ENCODE assay signal across 9 cellular contexts in genomic region chr3:15361494-15362214, GRCh38. TPM values are rescaled to one million over a fixed set of nuclear protein-coding genes. Genes with fewer than 3 reads are reported as not detected.
DNase-seq lines count a peak whose midpoint lies in the region; ATAC-seq and TF ChIP-seq lines count a peak whose summit lies in the region.
"Had no signal": no experiment of that assay in that cellular context is flagged by ENCODE, and none has a peak within 500 bp of the region (broad histone marks: within the 10 kb centered on the region; RNA-seq: fewer than 3 reads in every experiment).

No MANE protein-coding gene starts in this region.

- H3K27me3 ChIP-seq in right cardiac atrium (ENCODE audit: control insufficient read depth, insufficient read depth): no peaks in the 10 kb centered on the region

- WGBS in right cardiac atrium: 59% methylated on average over 11 of the region's 11 CpGs

- no peak overlapping the region for H3K27ac ChIP-seq in right cardiac atrium (ENCODE audit: low read length)
- H3K27ac ChIP-seq: C4-2B had no signal

- no peak overlapping the region for H3K4me3 ChIP-seq in right cardiac atrium (ENCODE audit: low read length)

- no peaks in the 10 kb centered on the region for H3K27me3 Mint-ChIP-seq in chondrocyte (ENCODE audit: low read depth)

- H3K9me3 ChIP-seq in right cardiac atrium (ENCODE audit: control insufficient read depth, low read length): no peaks in the 10 kb centered on the region

- ATAC-seq in right cardiac atrium: peak; percentile 42 to 48
- ATAC-seq in HG03025 (IDR thresholded peaks at IDR 0.05; ENCODE audit: low FRiP score, unreplicated experiment): peak; percentile 70

- H3K27ac Mint-ChIP-seq in chondrocyte (ENCODE audit: unreplicated experiment): peak overlapping the region; percentile 65

- intact Hi-C loops in right cardiac atrium (cut with DNase I): no loop called here
- intact Hi-C loops in cardiac septum (cut with DNase I): no loop called here

- peaks cover 4% of the 10 kb centered on the region for H3K9me3 Mint-ChIP-seq in chondrocyte (ENCODE audit: low read depth)

- TF ChIP-seq CTCF in chondrocyte (IDR thresholded peaks at IDR 0.05): no peak

- peaks cover 42% of the 10 kb centered on the region for H3K4me1 Mint-ChIP-seq in chondrocyte (ENCODE audit: low read depth)

- no peak overlapping the region for H3K4me3 Mint-ChIP-seq in chondrocyte (ENCODE audit: unreplicated experiment)

- H3K4me1 ChIP-seq in right cardiac atrium (ENCODE audit: control insufficient read depth, insufficient read depth, low read length): no peaks in the 10 kb centered on the region

- peak in 1 of 3 donors; percentile 53 for DNase-seq in right cardiac atrium
- DNase-seq in cardiac septum (ENCODE audit: low spot score): no peak
- peak; percentile 35 for DNase-seq in SIG-M5 (lab: John Stamatoyannopoulos, UW)
- DNase-seq in chondrocyte (ENCODE audit: low spot score): no peak
- DNase-seq in stimulated activated CD4-positive, alpha-beta T cell treated with anti-CD3 and anti-CD28 coated beads, Interleukin-1b, Interleukin-23, amount 100 ng/mL, for 4 hours (ENCODE audit: low read depth in 2 of 2): peak; percentile 12 to 32
- DNase-seq in mucosa of gallbladder (ENCODE audit: low spot score): no peak
- DNase-seq in NCI-H1105 treated with DMSO at 0.1 percent for 48 hours (lab: John Stamatoyannopoulos, UW): no peak

- peaks cover 2% of the 10 kb centered on the region for H3K36me3 Mint-ChIP-seq in chondrocyte (ENCODE audit: low read depth)

RNA-seq across cellular contexts. Expression of gene SH3BP5, which starts 29.3 kb away (rescaled TPM):
- total RNA-seq in right cardiac atrium (10 to 100 TPM; 13.6 to 26.6 (median 15.7) TPM), cardiac septum (11.4 TPM), chondrocyte (12.2 to 13.5 TPM (median 13.3 TPM) in 3 replicates), mucosa of gallbladder (60.4 TPM)
- polyA plus RNA-seq in right cardiac atrium: 12.9 TPM

Comparison
In these comparisons a context has a peak if more than half of its experiments do, and no peak if none do; other contexts are left out.
1. DNase-seq: peak in SIG-M5 (single experiment) and stimulated activated CD4-positive, alpha-beta T cell treated with anti-CD3 and anti-CD28 coated beads, Interleukin-1b, Interleukin-23, amount 100 ng/mL, for 4 hours (2 of 2); none in cardiac septum (single experiment), chondrocyte (single experiment), mucosa of gallbladder (single experiment) and NCI-H1105 treated with DMSO at 0.1 percent for 48 hours (single experiment).